20 cellular contexts compared by ENCODE assay signal in the genomic region with DNA sequence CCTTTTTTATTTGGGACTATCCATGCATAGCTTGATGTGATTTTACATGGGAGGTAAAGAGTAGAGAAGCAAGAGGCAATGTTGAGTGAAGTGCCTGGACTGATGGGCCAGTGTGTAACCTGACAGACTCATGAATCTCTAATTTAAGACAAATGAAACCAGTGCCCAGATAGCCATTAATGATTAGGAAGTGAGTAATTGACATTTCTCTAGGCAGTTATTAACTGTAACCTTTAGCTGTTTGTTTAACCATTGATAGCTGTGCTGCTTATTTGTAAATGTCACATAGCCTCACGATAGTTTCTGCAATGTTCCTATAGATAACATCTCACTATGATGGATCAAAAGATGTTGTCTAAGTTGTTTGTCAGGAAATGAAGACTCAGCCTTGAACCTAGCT.
"Had no signal": no experiment of that assay in that cellular context is flagged by ENCODE, and none has a peak within 500 bp of the region (broad histone marks: within the 10 kb centered on the region; RNA-seq: fewer than 3 reads in every experiment).

No MANE protein-coding gene starts in this region.

- H3K27ac ChIP-seq: adrenal gland, foreskin keratinocyte, heart left ventricle, psoas muscle, spleen, transverse colon had no signal

- H3K4me3 ChIP-seq: adrenal gland, heart left ventricle, psoas muscle, spleen, transverse colon had no signal

- H3K36me3 ChIP-seq: adrenal gland, heart left ventricle, spleen, transverse colon had no signal

- H3K27me3 ChIP-seq: adrenal gland, foreskin keratinocyte, heart left ventricle, spleen, transverse colon had no signal

- H3K9me3 ChIP-seq: adrenal gland, psoas muscle, transverse colon had no signal

- FAIRE-seq: colon, endothelial cell of umbilical vein, keratinocyte, TTC549 had no signal

- DNase-seq: activated CD4-positive, alpha-beta T cell treated with anti-CD3 and anti-CD28 coated beads, Interleukin-2, amount 50 U/mL, for 1 hour; activated CD4-positive, CD25-positive, alpha-beta regulatory T cell; activated naive CD4-positive, alpha-beta T cell treated with anti-CD3 and anti-CD28 coated beads, Interleukin-2, amount 50 U/mL, for 16 hours; adrenal gland; effector CD4-positive, alpha-beta T cell; foreskin keratinocyte; heart left ventricle; left ventricle myocardium superior; mesenchymal stem cell; psoas muscle; spleen; stimulated activated CD4-positive, alpha-beta T cell treated with anti-CD3 and anti-CD28 coated beads, Interleukin-2, amount 100 ng/mL, for 24 hours; stimulated activated naive CD4-positive, alpha-beta T cell; substantia nigra; transverse colon had no signal

- H3K4me1 ChIP-seq: adrenal gland, foreskin keratinocyte, heart left ventricle, psoas muscle, spleen had no signal

- ATAC-seq: foreskin keratinocyte, heart left ventricle, left ventricle myocardium superior, psoas muscle, sciatic nerve had no signal
